In the genomic region with DNA sequence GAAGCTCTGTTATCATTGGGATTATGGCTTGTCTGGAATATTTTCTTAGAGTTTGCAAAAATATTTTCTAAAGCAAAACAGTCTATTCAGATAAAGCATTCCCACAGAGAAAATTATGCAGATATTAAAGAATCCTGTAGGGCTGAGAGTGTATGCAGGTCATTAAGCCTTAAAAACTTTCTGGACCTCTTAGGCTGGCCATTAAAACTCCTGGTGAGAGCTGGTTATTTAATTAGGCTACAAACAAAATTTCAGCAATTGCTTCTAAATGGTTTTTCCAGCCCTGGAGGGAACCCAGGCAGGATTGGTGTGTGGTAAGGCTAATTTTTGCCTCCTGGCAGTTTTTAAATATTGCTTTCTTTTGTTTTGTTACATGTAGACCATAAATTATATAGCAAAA, we compare ENCODE assay signal across 32 cellular contexts. TPM values are rescaled to one million over a fixed set of nuclear protein-coding genes. Genes with fewer than 3 reads are reported as not detected.
"Had no signal": no experiment of that assay in that cellular context is flagged by ENCODE, and none has a peak within 500 bp of the region (broad histone marks: within the 10 kb centered on the region; RNA-seq: fewer than 3 reads in every experiment).

No MANE protein-coding gene starts in this region.

- H3K4me1 ChIP-seq: adrenal gland, body of pancreas, breast epithelium had no signal

- H3K27me3 ChIP-seq: adrenal gland, body of pancreas, brain microvascular endothelial cell, breast epithelium had no signal

- H3K27ac ChIP-seq: adrenal gland, body of pancreas, brain microvascular endothelial cell, breast epithelium, VCaP had no signal

- H3K36me3 ChIP-seq: adrenal gland, brain microvascular endothelial cell, breast epithelium had no signal

- H3K9me3 ChIP-seq: adrenal gland, body of pancreas, breast epithelium had no signal

- DNase-seq: activated B cell treated with CpG ODN at 0.5 μM for 24 hours; activated CD4-positive, alpha-beta memory T cell treated with anti-CD3 and anti-CD28 coated beads for 36 hours; activated CD4-positive, alpha-beta T cell treated with anti-CD3 and anti-CD28 coated beads for 4 hours; activated CD4-positive, alpha-beta T cell treated with anti-CD3 and anti-CD28 coated beads, Interleukin-2, amount 10 ng/mL, durations not matched to agents 24 days and 14 days; activated CD4-positive, alpha-beta T cell treated with anti-CD3 and anti-CD28 coated beads, Interleukin-2, amount 50 U/mL, for 1 hour; activated CD4-positive, alpha-beta T cell treated with anti-CD3 and anti-CD28 coated beads, Interleukin-2, amount 50 U/mL, for 4 hours; activated CD4-positive, CD25-positive, alpha-beta regulatory T cell treated with anti-CD3 and anti-CD28 coated beads, Interleukin-2, amount 50 U/mL, for 72 hours; activated CD8-positive, alpha-beta memory T cell treated with anti-CD3 and anti-CD28 coated beads, Interleukin-2, amount 50 U/mL, for 4 hours; activated CD8-positive, alpha-beta T cell treated with anti-CD3 and anti-CD28 coated beads for 36 hours; activated effector memory CD4-positive, alpha-beta T cell treated with anti-CD3 and anti-CD28 coated beads, Interleukin-2, amount 50 U/mL, for 16 hours; activated gamma-delta T cell treated with Interleukin-2 at 50 U/mL for 16 hours; activated naive CD4-positive, alpha-beta T cell; activated naive CD4-positive, alpha-beta T cell treated with anti-CD3 and anti-CD28 coated beads for 36 hours; activated naive CD4-positive, alpha-beta T cell treated with anti-CD3 and anti-CD28 coated beads, Interleukin-2, amount 50 U/mL, for 16 hours; activated naive CD8-positive, alpha-beta T cell treated with anti-CD3 and anti-CD28 coated beads for 36 hours; activated T-cell treated with anti-CD3 and anti-CD28 coated beads for 4 hours; activated T-cell treated with anti-CD3 and anti-CD28 coated beads, Interleukin-2, amount 50 U/mL, for 1 hour; activated T-cell treated with anti-CD3 and anti-CD28 coated beads, Interleukin-2, amount 50 U/mL, for 4 hours; activated T-cell treated with anti-CD3 and anti-CD28 coated beads, Interleukin-2, amount 50 U/mL, for 72 hours; adrenal gland; amniotic stem cell; body of pancreas; brain microvascular endothelial cell; central memory CD4-positive, alpha-beta T cell; T-helper 2 cell; T-helper 9 cell had no signal

- H3K4me3 ChIP-seq: adrenal gland, body of pancreas, breast epithelium had no signal

- ATAC-seq: activated CD8-positive, alpha-beta T cell treated with anti-CD3 and anti-CD28 coated beads for 36 hours; activated naive CD4-positive, alpha-beta T cell treated with anti-CD3 and anti-CD28 coated beads, Interleukin-2, amount 50 U/mL, for 72 hours; activated T-cell treated with anti-CD3 and anti-CD28 coated beads, Interleukin-2, amount 50 U/mL, for 4 hours; activated T-cell treated with anti-CD3 and anti-CD28 coated beads, Interleukin-2, amount 50 U/mL, for 72 hours; activated T-helper 17 cell treated with anti-CD3 and anti-CD28 coated beads, Interleukin-2, amount 50 U/mL, for 72 hours; body of pancreas had no signal

RNA-seq across cellular contexts. Expression of a gene that starts 30.2 kb away (rescaled TPM):
- total RNA-seq: activated B cell treated with CpG ODN at 0.5 μM for 24 hours; activated CD4-positive, alpha-beta memory T cell treated with anti-CD3 and anti-CD28 coated beads for 36 hours; activated CD4-positive, alpha-beta T cell treated with anti-CD3 and anti-CD28 coated beads, Interleukin-2, amount 10 ng/mL, durations not matched to agents 24 days and 14 days; activated CD8-positive, alpha-beta memory T cell treated with anti-CD3 and anti-CD28 coated beads for 36 hours; activated CD8-positive, alpha-beta T cell treated with anti-CD3 and anti-CD28 coated beads for 36 hours; activated naive CD4-positive, alpha-beta T cell treated with anti-CD3 and anti-CD28 coated beads for 36 hours; activated naive CD4-positive, alpha-beta T cell treated with anti-CD3 and anti-CD28 coated beads, Interleukin-2, amount 50 U/mL, for 72 hours; activated naive CD8-positive, alpha-beta T cell treated with anti-CD3 and anti-CD28 coated beads for 36 hours; activated T-cell treated with anti-CD3 and anti-CD28 coated beads, Interleukin-2, amount 50 U/mL, for 4 hours; activated T-helper 1 cell treated with anti-CD3 and anti-CD28 coated beads, Interleukin-12 subunit alpha, Interleukin-12 subunit beta, Interleukin-2, Interleukin-4 antibody, amounts not matched to agents 30 ng/mL and 10 ng/mL and 1 ng/mL, durations not matched to agents 14 hours and 24 hours and 36 hours; activated T-helper 17 cell treated with anti-CD3 and anti-CD28 coated beads, Interleukin-2, amount 50 U/mL, for 72 hours had no signal
